Comparison of ENCODE assay signal across 10 cellular contexts in the genomic region with DNA sequence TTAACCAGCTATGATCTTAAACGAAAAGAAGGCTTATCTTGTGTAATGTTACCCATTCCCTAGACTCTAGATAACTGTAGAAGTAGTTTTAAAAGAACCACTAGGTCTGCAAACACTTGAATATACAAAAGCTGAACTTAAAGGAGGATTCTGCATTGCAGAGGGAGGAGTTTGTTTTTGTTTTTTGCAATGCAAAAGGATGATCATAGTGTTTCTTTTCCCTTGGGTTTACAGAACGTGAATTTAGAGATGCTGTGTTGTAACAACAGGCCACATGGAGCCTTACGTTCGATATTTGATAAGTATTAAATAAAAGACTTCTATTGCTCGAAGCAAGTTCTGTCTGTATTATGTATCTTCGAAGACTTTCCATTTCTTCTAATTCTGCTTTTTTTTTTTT.
DNase-seq lines count a peak whose midpoint lies in the region; ATAC-seq, FAIRE-seq and TF ChIP-seq lines count a peak whose summit lies in the region.
"Had no signal": no experiment of that assay in that cellular context is flagged by ENCODE, and none has a peak within 500 bp of the region (broad histone marks: within the 10 kb centered on the region; RNA-seq: fewer than 3 reads in every experiment).

No MANE protein-coding gene starts in this region.

- H3K4me1 ChIP-seq in heart left ventricle (peaks cover 0 to 64% (median 29%) of the 10 kb centered on the region in 12 donors), urinary bladder (ENCODE audit: insufficient read depth) (no peaks in the 10 kb centered on the region), upper lobe of left lung (peaks cover 11 to 29% (median 15%) of the 10 kb centered on the region in 4 donors)

- H3K9me3 ChIP-seq in heart left ventricle (no peaks in the 10 kb centered on the region), upper lobe of left lung (no peaks in the 10 kb centered on the region)

- H3K36me3 ChIP-seq in heart left ventricle (no peaks in the 10 kb centered on the region), urinary bladder (ENCODE audit: insufficient read depth) (no peaks in the 10 kb centered on the region), upper lobe of left lung (no peaks in the 10 kb centered on the region)

- no peak overlapping the region for H3K27ac Mint-ChIP-seq in activated naive CD8-positive, alpha-beta T cell treated with anti-CD3 and anti-CD28 coated beads, Interleukin-2, amount 50 U/mL, for 24 hours
- peak overlapping the region in 5 of 6 donors; percentile 36 to 90 (median 84) for H3K27ac Mint-ChIP-seq in immature natural killer cell

- TF ChIP-seq EP300 in upper lobe of left lung (IDR thresholded peaks at IDR 0.05), result no peak

- 57 to 69% (median 62%) methylated on average over 6 of the region's 6 CpGs for WGBS in heart left ventricle, 4 donors
- WGBS in urinary bladder, result 63% methylated on average over 6 of the region's 6 CpGs
- 73 to 75% methylated on average over 6 of the region's 6 CpGs for WGBS in upper lobe of left lung, 2 donors

- H3K27me3 Mint-ChIP-seq in activated naive CD8-positive, alpha-beta T cell treated with anti-CD3 and anti-CD28 coated beads, Interleukin-2, amount 50 U/mL, for 24 hours, result no peaks in the 10 kb centered on the region
- H3K27me3 Mint-ChIP-seq in immature natural killer cell (ENCODE audit: low read depth in 3 of 3), result peaks cover 0 to 9% (median 6%) of the 10 kb centered on the region in 3 donors

- ATAC-seq in heart left ventricle (no peak), Right ventricle myocardium inferior (no peak), upper lobe of left lung (ENCODE audit: low FRiP score in 2 of 2) (no peak)
- ATAC-seq in activated naive CD8-positive, alpha-beta T cell treated with anti-CD3 and anti-CD28 coated beads, Interleukin-2, amount 50 U/mL, for 24 hours, result no peak

- H3K27me3 ChIP-seq in heart left ventricle, result no peaks in the 10 kb centered on the region
- H3K27me3 ChIP-seq in upper lobe of left lung, result no peaks in the 10 kb centered on the region

- intact Hi-C loops in heart left ventricle (cut with DNase I), result loop anchor here in 7 of 10 donors (2.0 to 10.0 kb wide), 8 partner anchors 35 to 90 kb away; a partner anchor contains a TSS
- intact Hi-C loops in Right ventricle myocardium inferior (cut with DNase I), result no loop called here

- no peak for FAIRE-seq in D721Med (lab: Jason Lieb, UNC)

- H3K4me3 Mint-ChIP-seq in activated naive CD8-positive, alpha-beta T cell treated with anti-CD3 and anti-CD28 coated beads, Interleukin-2, amount 50 U/mL, for 24 hours, result peak overlapping the region; percentile 79
- peak overlapping the region; percentile 86 to 93 (median 89) for H3K4me3 Mint-ChIP-seq in immature natural killer cell

- H3K4me1 Mint-ChIP-seq in activated naive CD8-positive, alpha-beta T cell treated with anti-CD3 and anti-CD28 coated beads, Interleukin-2, amount 50 U/mL, for 24 hours, result peaks cover 14% of the 10 kb centered on the region
- H3K4me1 Mint-ChIP-seq in immature natural killer cell, result peaks cover 8 to 30% of the 10 kb centered on the region in 2 donors

- peaks cover 1% of the 10 kb centered on the region for H3K36me3 Mint-ChIP-seq in activated naive CD8-positive, alpha-beta T cell treated with anti-CD3 and anti-CD28 coated beads, Interleukin-2, amount 50 U/mL, for 24 hours (ENCODE audit: low read depth)
- no peaks in the 10 kb centered on the region for H3K36me3 Mint-ChIP-seq in immature natural killer cell

- peak overlapping the region in 10 of 12 donors; percentile 70 to 89 (median 84) for H3K4me3 ChIP-seq in heart left ventricle
- no peak overlapping the region for H3K4me3 ChIP-seq in urinary bladder (ENCODE audit: low read depth, low read length)
- H3K4me3 ChIP-seq in upper lobe of left lung, result peak overlapping the region in 2 of 4 donors; percentile 92

- no peaks in the 10 kb centered on the region for H3K9me3 Mint-ChIP-seq in activated naive CD8-positive, alpha-beta T cell treated with anti-CD3 and anti-CD28 coated beads, Interleukin-2, amount 50 U/mL, for 24 hours
- no peaks in the 10 kb centered on the region for H3K9me3 Mint-ChIP-seq in immature natural killer cell

- H3K27ac ChIP-seq in heart left ventricle, result peak overlapping the region in 8 of 12 donors; percentile 78 to 98 (median 97)
- H3K27ac ChIP-seq in urinary bladder (ENCODE audit: low read depth), result peak overlapping the region; percentile 10
- peak overlapping the region in 2 of 4 donors; percentile 95 for H3K27ac ChIP-seq in upper lobe of left lung

- no peak for DNase-seq in heart left ventricle
- no peak for DNase-seq in Right ventricle myocardium inferior (ENCODE audit: missing footprints)
- no peak for DNase-seq in activated naive CD8-positive, alpha-beta T cell treated with anti-CD3 and anti-CD28 coated beads, Interleukin-2, amount 50 U/mL, for 24 hours
- no peak for DNase-seq in immature natural killer cell
- no peak for DNase-seq in upper lobe of left lung
- no peak for DNase-seq in D721Med (ENCODE audit: insufficient read length, low spot score)
- no peak for DNase-seq in NCI-H1694 (lab: John Stamatoyannopoulos, UW)
- DNase-seq: DMS153; stimulated activated CD4-positive, alpha-beta T cell treated with anti-CD3 and anti-CD28 coated beads, Interleukin-4, amount 100 ng/mL, for 1 hour had no signal

- TF ChIP-seq CTCF in heart left ventricle (IDR thresholded peaks at IDR 0.05) (no peak), upper lobe of left lung (IDR thresholded peaks at IDR 0.05) (no peak), D721Med (IDR thresholded peaks at IDR 0.05; ENCODE audit: insufficient read depth, missing control alignments) (no peak)

- no peak for TF ChIP-seq POLR2A in heart left ventricle (IDR thresholded peaks at IDR 0.05)
- TF ChIP-seq POLR2A in upper lobe of left lung (IDR thresholded peaks at IDR 0.05), result no peak
